ENCODE assay signal across 8 cellular contexts in genomic region chr19:42122691-42123607, GRCh38. TPM values are rescaled to one million over a fixed set of nuclear protein-coding genes. Genes with fewer than 3 reads are reported as not detected.
DNase-seq lines count a peak whose midpoint lies in the region; ATAC-seq, FAIRE-seq and TF ChIP-seq lines count a peak whose summit lies in the region.

No MANE protein-coding gene starts in this region.

- no peak for TF ChIP-seq POLR2A in heart left ventricle (IDR thresholded peaks at IDR 0.05)

- peaks cover 39% of the 10 kb centered on the region for H3K4me1 ChIP-seq in effector memory CD4-positive, alpha-beta T cell (ENCODE audit: control insufficient read depth, insufficient read depth, low read length, poor library complexity, severe bottlenecking)
- H3K4me1 ChIP-seq in hepatocyte (ENCODE audit: insufficient read depth) (no peaks in the 10 kb centered on the region), heart left ventricle (peaks cover 0 to 54% (median 0%) of the 10 kb centered on the region in 12 donors)

- TF ChIP-seq CTCF in hepatocyte (IDR thresholded peaks at IDR 0.05; ENCODE audit: poor library complexity) (no peak), heart left ventricle (IDR thresholded peaks at IDR 0.05) (no peak), D721Med (IDR thresholded peaks at IDR 0.05; ENCODE audit: insufficient read depth, missing control alignments) (no peak)

- FAIRE-seq in D721Med (lab: Jason Lieb, UNC) = no peak

- H3K9me3 ChIP-seq in effector memory CD4-positive, alpha-beta T cell (ENCODE audit: control insufficient read depth, low read length) = no peaks in the 10 kb centered on the region
- H3K9me3 ChIP-seq in hepatocyte (ENCODE audit: low read depth) (no peaks in the 10 kb centered on the region), heart left ventricle (peaks cover 0 to 3% (median 0%) of the 10 kb centered on the region in 12 donors)

- peak overlapping the region; percentile 93 for H3K27ac ChIP-seq in effector memory CD4-positive, alpha-beta T cell (ENCODE audit: insufficient read depth, low read length, poor library complexity, severe bottlenecking)
- H3K27ac ChIP-seq in hepatocyte (no peak overlapping the region), heart left ventricle (peak overlapping the region in 1 of 12 donors; percentile 67)

- ATAC-seq in GM19463 (IDR thresholded peaks at IDR 0.05; ENCODE audit: unreplicated experiment) = peak; percentile 44
- no peak for ATAC-seq in heart left ventricle
- no peak for ATAC-seq in GM18520 (IDR thresholded peaks at IDR 0.05; ENCODE audit: unreplicated experiment)

- no peak overlapping the region for H2AFZ ChIP-seq in hepatocyte

- H3K79me2 ChIP-seq in hepatocyte = no peaks in the 10 kb centered on the region

- peaks cover 6% of the 10 kb centered on the region for H3K36me3 ChIP-seq in effector memory CD4-positive, alpha-beta T cell (ENCODE audit: control insufficient read depth, insufficient read depth, low read length)
- H3K36me3 ChIP-seq in hepatocyte (replicated peaks; ENCODE audit: insufficient read depth, low read depth) = no peaks in the 10 kb centered on the region
- peaks cover 0 to 5% (median 0%) of the 10 kb centered on the region in 9 donors for H3K36me3 ChIP-seq in heart left ventricle

- peak; percentile 75 to 79 for DNase-seq in activated CD4-positive, alpha-beta T cell treated with anti-CD3 and anti-CD28 coated beads for 4 hours
- DNase-seq in effector memory CD4-positive, alpha-beta T cell = peak in 2 of 3 donors; percentile 8 to 27
- DNase-seq in stimulated activated CD8-positive, alpha-beta memory T cell treated with anti-CD3 and anti-CD28 coated beads, Interleukin-4, amount 100 ng/mL, for 48 hours = peak; percentile 85
- DNase-seq in hepatocyte (ENCODE audit: low spot score) (no peak), heart left ventricle (no peak), D721Med (ENCODE audit: insufficient read length, low spot score) (no peak)

- no peaks in the 10 kb centered on the region for H4K20me1 ChIP-seq in hepatocyte (ENCODE audit: insufficient read depth, poor library complexity, severe bottlenecking)

- H3K4me3 ChIP-seq in effector memory CD4-positive, alpha-beta T cell (ENCODE audit: insufficient read depth, low read depth, low read length, poor library complexity, severe bottlenecking) = peak overlapping the region; percentile 47
- no peak overlapping the region for H3K4me3 ChIP-seq in hepatocyte
- peak overlapping the region in 1 of 12 donors; percentile 17 for H3K4me3 ChIP-seq in heart left ventricle

- 88% methylated on average over 17 of the region's 17 CpGs for WGBS in hepatocyte (ENCODE audit: low lambda C conversion rate, missing lambda C conversion rate)
- 80 to 86% (median 82%) methylated on average over 17 of the region's 17 CpGs for WGBS in heart left ventricle, 4 donors

- H3K4me2 ChIP-seq in hepatocyte = no peak overlapping the region

- no peaks in the 10 kb centered on the region for H3K9me2 ChIP-seq in hepatocyte (replicated peaks; ENCODE audit: insufficient read depth)

- H3K27me3 ChIP-seq in effector memory CD4-positive, alpha-beta T cell (replicated peaks; ENCODE audit: control insufficient read depth, insufficient read depth, low read length, poor library complexity, severe bottlenecking) = no peaks in the 10 kb centered on the region
- no peaks in the 10 kb centered on the region for H3K27me3 ChIP-seq in hepatocyte
- H3K27me3 ChIP-seq in heart left ventricle = peaks cover 0 to 25% (median 0%) of the 10 kb centered on the region in 9 donors

- intact Hi-C loops in heart left ventricle (cut with DNase I) = no loop called here

RNA-seq across cellular contexts. Expression of gene POU2F2, which starts 9.3 kb away (rescaled TPM):
- total RNA-seq in hepatocyte (0.16 TPM in 1 of 2 replicates, not detected in the other), heart left ventricle (10 to 100 TPM in 1 of 9 donors, 1 to 10 TPM in 1, under 1 TPM in 7; 0.16 to 10.1 (median 0.50) TPM)
- polyA plus RNA-seq in hepatocyte (0.15 and 0.52 TPM in 2 replicates), heart left ventricle (under 1 TPM; 0.61 to 0.69 TPM)

RNA-seq across cellular contexts. Expression of gene ZNF574, which starts 47.0 kb away (rescaled TPM):
- total RNA-seq in hepatocyte (10.7 and 11.8 TPM in 2 replicates), heart left ventricle (10 to 100 TPM in 3 of 9 donors, 1 to 10 TPM in 6; 6.3 to 17.7 (median 8.8) TPM)
- polyA plus RNA-seq in hepatocyte (13.3 and 13.6 TPM in 2 replicates), heart left ventricle (1 to 10 TPM; 5.1 to 6.9 TPM)

RNA-seq across cellular contexts. Expression of gene GRIK5, which starts 52.9 kb away (rescaled TPM):
- total RNA-seq in hepatocyte (0.60 and 0.92 TPM in 2 replicates), heart left ventricle (1 to 10 TPM; 1.4 to 9.0 (median 3.6) TPM)
- polyA plus RNA-seq in hepatocyte (0.34 and 0.50 TPM in 2 replicates), heart left ventricle (under 1 TPM; 0.28 to 0.72 TPM)

Comparison
In these comparisons a context has a peak if more than half of its experiments do, and no peak if none do; other contexts are left out.
1. DNase-seq: peak in activated CD4-positive, alpha-beta T cell treated with anti-CD3 and anti-CD28 coated beads for 4 hours (2 of 2), effector memory CD4-positive, alpha-beta T cell (2 of 3) and stimulated activated CD8-positive, alpha-beta memory T cell treated with anti-CD3 and anti-CD28 coated beads, Interleukin-4, amount 100 ng/mL, for 48 hours (single experiment); none in hepatocyte (single experiment), heart left ventricle (0 of 5) and D721Med (single experiment).